8 cellular contexts compared by ENCODE assay signal in the genomic region with DNA sequence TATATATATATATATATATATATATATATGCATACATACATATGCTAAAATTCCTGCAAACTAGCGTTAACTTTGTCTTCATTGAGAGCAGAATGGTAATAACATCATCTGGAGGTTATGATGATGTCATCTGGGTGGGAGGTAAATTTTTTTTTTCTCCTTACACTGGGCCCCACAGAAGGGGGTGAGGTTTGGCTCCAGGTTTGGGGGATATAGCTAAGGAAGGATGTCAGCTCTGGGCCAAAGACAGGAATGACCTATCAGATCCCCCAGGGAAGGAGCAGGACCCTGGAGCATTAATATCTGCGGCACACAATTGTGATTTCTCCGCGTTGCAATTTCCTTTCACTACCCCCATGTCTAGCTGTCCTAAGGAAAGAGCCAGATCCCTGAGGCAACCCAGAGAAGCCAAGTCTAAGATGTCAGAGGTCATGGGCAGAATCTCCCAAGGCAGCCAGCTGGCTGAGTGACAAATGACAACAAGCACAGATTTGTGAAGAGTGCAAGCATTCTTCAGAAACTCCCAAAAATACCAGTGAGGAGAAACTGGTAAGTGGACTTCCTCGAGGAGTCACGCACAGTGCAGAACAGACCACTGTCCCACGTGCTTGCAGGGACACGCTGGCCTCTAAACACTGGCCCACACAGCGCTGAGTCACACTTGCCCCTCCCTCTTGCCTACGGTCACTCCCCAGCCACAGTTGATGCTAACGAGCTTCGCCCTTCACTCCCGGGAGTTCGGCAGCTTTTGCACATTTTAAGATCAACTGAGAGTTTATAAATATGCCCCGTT. TPM values are rescaled to one million over a fixed set of nuclear protein-coding genes. Genes with fewer than 3 reads are reported as not detected.
DNase-seq lines count a peak whose midpoint lies in the region; ATAC-seq and TF ChIP-seq lines count a peak whose summit lies in the region.

No MANE protein-coding gene starts in this region.

- no peaks in the 10 kb centered on the region for H3K9me3 ChIP-seq in left lung
- H3K9me3 ChIP-seq in suprapubic skin, result no peaks in the 10 kb centered on the region

- no peak for TF ChIP-seq EP300 in suprapubic skin (IDR thresholded peaks at IDR 0.05)

- H3K4me1 ChIP-seq in left lung, result peaks cover 0 to 26% of the 10 kb centered on the region in 2 donors
- H3K4me1 ChIP-seq in suprapubic skin, result peaks cover 27% of the 10 kb centered on the region

- TF ChIP-seq CTCF in choroid plexus epithelial cell (conservative IDR thresholded peaks at IDR 0.05; ENCODE audit: low read depth, low read length) (no peak), left lung (IDR thresholded peaks at IDR 0.05) (no peak), suprapubic skin (IDR thresholded peaks at IDR 0.05) (no peak)

- H3K36me3 ChIP-seq in left lung (no peaks in the 10 kb centered on the region), suprapubic skin (no peaks in the 10 kb centered on the region)

- H3K27me3 ChIP-seq in left lung, result no peaks in the 10 kb centered on the region
- no peaks in the 10 kb centered on the region for H3K27me3 ChIP-seq in suprapubic skin

- H3K27ac ChIP-seq in left lung, result peak overlapping the region; percentile 53 to 74
- H3K27ac ChIP-seq in suprapubic skin, result peak overlapping the region; percentile 85

- peak; percentile 89 for ATAC-seq in left lung
- no peak for ATAC-seq in GM21619 (IDR thresholded peaks at IDR 0.05; ENCODE audit: unreplicated experiment)
- no peak for ATAC-seq in HG03378 (IDR thresholded peaks at IDR 0.05; ENCODE audit: unreplicated experiment)

- no peak for TF ChIP-seq POLR2A in suprapubic skin (IDR thresholded peaks at IDR 0.05)

- DNase-seq in DMS114 treated with DMSO at 0.1 percent for 48 hours (lab: John Stamatoyannopoulos, UW; ENCODE audit: unreplicated experiment) (peak; percentile 38), NOMO-1 (lab: John Stamatoyannopoulos, UW; ENCODE audit: unreplicated experiment in 2 of 2) (peak; percentile 24 to 56), choroid plexus epithelial cell (ENCODE audit: low read depth) (peak; percentile 89), left lung (peak; percentile 91), suprapubic skin (ENCODE audit: low spot score in 2 of 2) (peak; percentile 92 to 94), HuH-7.5 (ENCODE audit: low spot score) (no peak)

- no peak overlapping the region for H3K4me3 ChIP-seq in choroid plexus epithelial cell (ENCODE audit: low read depth, low read length)
- H3K4me3 ChIP-seq in left lung, result no peak overlapping the region
- H3K4me3 ChIP-seq in suprapubic skin, result peak overlapping the region; percentile 12

- intact Hi-C loops in left lung (cut with DNase I), result no loop called here

- WGBS in suprapubic skin, result 18% methylated on average over 14 of the region's 15 CpGs

RNA-seq across cellular contexts. Expression of a gene that starts 9.9 kb away (rescaled TPM):
- 1,000 to 10,000 TPM in 1 of 2 donors, 100 to 1,000 TPM in 1; 933 to 1,095 TPM for total RNA-seq in left lung
- 1,000 to 10,000 TPM; 1,287 to 1,717 (median 1,373) TPM for total RNA-seq in suprapubic skin

RNA-seq across cellular contexts. Expression of a gene that starts 40.8 kb away (rescaled TPM):
- total RNA-seq in left lung (10 to 100 TPM; 23.5 to 36.5 TPM), suprapubic skin (10 to 100 TPM; 25.6 to 38.1 (median 29.0) TPM)
